In the genomic region with DNA sequence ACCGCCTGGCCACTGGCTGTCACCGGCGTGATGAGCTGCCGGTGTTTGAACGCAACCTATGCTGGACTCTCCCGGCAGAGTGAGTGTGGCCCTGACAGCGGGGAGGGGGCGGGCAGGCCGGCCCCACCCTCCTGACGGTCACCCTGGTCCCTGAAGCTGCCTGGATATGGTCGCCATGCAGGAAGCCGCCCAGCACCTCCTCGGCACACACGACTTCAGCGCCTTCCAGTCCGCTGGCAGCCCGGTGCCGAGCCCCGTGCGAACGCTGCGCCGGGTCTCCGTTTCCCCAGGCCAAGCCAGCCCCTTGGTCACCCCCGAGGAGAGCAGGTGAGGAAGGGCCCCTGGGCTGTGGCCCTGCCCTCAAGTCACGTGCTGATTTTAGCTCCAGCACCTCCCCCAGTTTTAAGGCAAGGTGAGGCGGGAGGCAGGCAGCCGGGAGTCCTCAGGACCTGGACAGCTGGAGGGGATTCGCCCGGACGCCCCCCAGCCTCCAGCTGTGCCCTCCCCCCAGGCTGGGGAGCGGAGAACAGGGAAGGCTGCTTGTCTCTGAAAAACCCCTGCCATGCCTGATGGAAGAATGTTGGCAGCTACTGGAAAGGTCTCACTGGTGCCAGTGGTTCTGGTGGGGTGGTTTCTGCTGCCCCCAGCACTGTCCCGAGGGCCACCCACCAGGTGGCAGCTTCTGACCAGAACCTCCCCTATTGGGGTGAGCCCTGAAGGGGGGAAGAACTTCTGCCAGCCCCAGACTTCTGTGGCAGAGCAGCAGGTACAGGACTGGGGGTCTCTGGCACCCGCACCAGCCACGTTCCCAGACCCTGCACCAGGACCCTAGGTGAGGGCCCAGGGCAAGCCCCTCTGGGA, we compare ENCODE assay signal across 8 cellular contexts. TPM values are rescaled to one million over a fixed set of nuclear protein-coding genes. Genes with fewer than 3 reads are reported as not detected.
DNase-seq lines count a peak whose midpoint lies in the region; ATAC-seq and TF ChIP-seq lines count a peak whose summit lies in the region.

No MANE protein-coding gene starts in this region.

- no peak for DNase-seq in activated naive CD4-positive, alpha-beta T cell treated with Interleukin-2 at 50 U/mL for 16 hours
- DNase-seq in adipocyte (ENCODE audit: low read depth) (no peak), left lung (no peak), upper lobe of left lung (peak in 1 of 2 donors; percentile 48), activated gamma-delta T cell treated with Interleukin-2 at 50 U/mL for 16 hours (no peak)
- no peak for DNase-seq in activated CD4-positive, CD25-positive, alpha-beta regulatory T cell (lab: John Stamatoyannopoulos, UW)

- H3K4me3 ChIP-seq in adipocyte (ENCODE audit: low read length) = peak overlapping the region; percentile 86
- peak overlapping the region; percentile 91 to 94 for H3K4me3 ChIP-seq in left lung
- peak overlapping the region in 3 of 4 donors; percentile 70 to 94 (median 77) for H3K4me3 ChIP-seq in upper lobe of left lung

- TF ChIP-seq POLR2A in upper lobe of left lung (IDR thresholded peaks at IDR 0.05) = peak in 1 of 4 donors; percentile 4

- H3K9me3 Mint-ChIP-seq in activated naive CD4-positive, alpha-beta T cell treated with anti-CD3 and anti-CD28 coated beads, Interleukin-2, amount 50 U/mL, for 24 hours = no peaks in the 10 kb centered on the region

- peak overlapping the region; percentile 80 for H3K4me3 Mint-ChIP-seq in activated naive CD4-positive, alpha-beta T cell treated with anti-CD3 and anti-CD28 coated beads, Interleukin-2, amount 50 U/mL, for 24 hours

- no peak overlapping the region for H3K27ac ChIP-seq in left lung
- peak overlapping the region in 3 of 4 donors; percentile 90 to 95 (median 94) for H3K27ac ChIP-seq in upper lobe of left lung

- no peaks in the 10 kb centered on the region for H3K27me3 ChIP-seq in adipocyte (replicated peaks; ENCODE audit: control insufficient read depth, insufficient read depth, low read length)
- no peaks in the 10 kb centered on the region for H3K27me3 ChIP-seq in left lung
- no peaks in the 10 kb centered on the region for H3K27me3 ChIP-seq in upper lobe of left lung

- TF ChIP-seq CTCF in left lung (IDR thresholded peaks at IDR 0.05) (no peak), upper lobe of left lung (IDR thresholded peaks at IDR 0.05) (no peak)

- peaks cover 2% of the 10 kb centered on the region for H3K36me3 Mint-ChIP-seq in activated naive CD4-positive, alpha-beta T cell treated with anti-CD3 and anti-CD28 coated beads, Interleukin-2, amount 50 U/mL, for 24 hours

- H3K4me1 ChIP-seq in adipocyte (ENCODE audit: control insufficient read depth, insufficient read depth, low read length) = peaks cover 31% of the 10 kb centered on the region
- H3K4me1 ChIP-seq in left lung = peaks cover 22 to 41% of the 10 kb centered on the region in 2 donors
- peaks cover 31 to 45% (median 38%) of the 10 kb centered on the region in 4 donors for H3K4me1 ChIP-seq in upper lobe of left lung

- 66% methylated on average over 32 of the region's 35 CpGs; no CpG with 5 or more reads in 1 of the 2 donors for WGBS in upper lobe of left lung, 2 donors

- H3K9ac ChIP-seq in adipocyte (ENCODE audit: low read length) = peak overlapping the region; percentile 89

- H3K36me3 ChIP-seq in adipocyte (ENCODE audit: control insufficient read depth, insufficient read depth, low read length, severe bottlenecking) (peaks cover 47% of the 10 kb centered on the region), left lung (peaks cover 0 to 53% of the 10 kb centered on the region in 2 donors), upper lobe of left lung (peaks cover 18 to 47% (median 46%) of the 10 kb centered on the region in 4 donors)

- no peaks in the 10 kb centered on the region for H3K9me3 ChIP-seq in adipocyte (ENCODE audit: control insufficient read depth, low read length)
- H3K9me3 ChIP-seq in left lung = no peaks in the 10 kb centered on the region
- H3K9me3 ChIP-seq in upper lobe of left lung = no peaks in the 10 kb centered on the region

- H3K27ac Mint-ChIP-seq in activated naive CD4-positive, alpha-beta T cell treated with anti-CD3 and anti-CD28 coated beads, Interleukin-2, amount 50 U/mL, for 24 hours = no peak overlapping the region

- no peaks in the 10 kb centered on the region for H3K27me3 Mint-ChIP-seq in activated naive CD4-positive, alpha-beta T cell treated with anti-CD3 and anti-CD28 coated beads, Interleukin-2, amount 50 U/mL, for 24 hours

- ATAC-seq in left lung = no peak
- ATAC-seq in upper lobe of left lung (ENCODE audit: low FRiP score in 2 of 2) = no peak
- ATAC-seq in GM18498 (IDR thresholded peaks at IDR 0.05; ENCODE audit: unreplicated experiment) = no peak

- intact Hi-C loops in left lung (cut with DNase I) = no loop called here

- peaks cover 15% of the 10 kb centered on the region for H3K4me1 Mint-ChIP-seq in activated naive CD4-positive, alpha-beta T cell treated with anti-CD3 and anti-CD28 coated beads, Interleukin-2, amount 50 U/mL, for 24 hours

- no peak for TF ChIP-seq EP300 in upper lobe of left lung (IDR thresholded peaks at IDR 0.05)

RNA-seq across cellular contexts. Expression of a gene that starts 1.4 kb away (rescaled TPM):
- total RNA-seq in left lung (10 to 100 TPM; 17.4 to 18.3 TPM), upper lobe of left lung (10 to 100 TPM; 16.8 to 38.8 (median 23.0) TPM)

RNA-seq across cellular contexts. Expression of a gene that starts 2.0 kb away (rescaled TPM):
- 10 to 100 TPM; 56.4 to 60.2 TPM for total RNA-seq in left lung
- 100 to 1,000 TPM in 2 of 6 donors, 10 to 100 TPM in 4; 33.5 to 166 (median 60.1) TPM for total RNA-seq in upper lobe of left lung

RNA-seq across cellular contexts. Expression of a gene that starts 14.7 kb away (rescaled TPM):
- total RNA-seq in left lung = 10 to 100 TPM; 67.0 to 90.4 TPM
- total RNA-seq in upper lobe of left lung = 100 to 1,000 TPM in 2 of 6 donors, 10 to 100 TPM in 4; 71.7 to 267 (median 90.5) TPM

RNA-seq across cellular contexts. Expression of a gene that starts 14.8 kb away (rescaled TPM):
- total RNA-seq in left lung (10 to 100 TPM; 24.5 to 25.2 TPM), upper lobe of left lung (10 to 100 TPM; 14.7 to 41.6 (median 26.0) TPM)

RNA-seq across cellular contexts. Expression of a gene that starts 21.3 kb away (rescaled TPM):
- total RNA-seq in left lung (under 1 TPM; 0.20 to 0.37 TPM), upper lobe of left lung (1 to 10 TPM in 1 of 6 donors, under 1 TPM in 5; 0.22 to 1.0 (median 0.79) TPM)

Comparison
In these comparisons a context has a peak if more than half of its experiments do, and no peak if none do; other contexts are left out.
1. H3K27ac ChIP-seq: peak in upper lobe of left lung (3 of 4); none in left lung (0 of 2).
2. Peak in every context shown above with its lines, with median percentiles within 50 percentile points of each other: H3K4me3 ChIP-seq.